ENCODE assay signal across 26 cellular contexts in genomic region chr6:138963119-138963518, GRCh38. TPM values are rescaled to one million over a fixed set of nuclear protein-coding genes. Genes with fewer than 3 reads are reported as not detected.
DNase-seq lines count a peak whose midpoint lies in the region; ATAC-seq, FAIRE-seq and TF ChIP-seq lines count a peak whose summit lies in the region.
"Had no signal": no experiment of that assay in that cellular context is flagged by ENCODE, and none has a peak within 500 bp of the region (broad histone marks: within the 10 kb centered on the region; RNA-seq: fewer than 3 reads in every experiment).

No MANE protein-coding gene starts in this region.

- H4K5ac ChIP-seq in H1 (ENCODE audit: insufficient read length, low read depth, low read length): no peak overlapping the region

- no peaks in the 10 kb centered on the region for H3K27me3 Mint-ChIP-seq in natural killer cell (ENCODE audit: low read depth in 2 of 2)
- H3K27me3 Mint-ChIP-seq: CD4-positive, alpha-beta memory T cell; CD4-positive, CD25-positive, alpha-beta regulatory T cell; CD8-positive, alpha-beta memory T cell had no signal

- H3K9ac ChIP-seq in H1 (replicated peaks in 1 of 4; ENCODE audit: extremely low read depth in 1 of 4, low read depth in 3 of 4, low read length in 3 of 4) (no peak overlapping the region), skeletal muscle satellite cell (ENCODE audit: low read depth, low read length) (no peak overlapping the region)
- H3K9ac ChIP-seq: BLaER1 had no signal

- no peak overlapping the region for H2BK15ac ChIP-seq in H1 (ENCODE audit: low read length)

- CTCF ChIA-PET in HEK293 (lab: Yijun Ruan, JAX): interaction anchor here (0.7 to 1.3 kb wide), 2 partner anchors 13 to 415 kb away, joined by 3 to 4 read pairs; no protein-coding TSS in a partner anchor
- CTCF ChIA-PET in H1 (lab: Charles Lee; ENCODE audit: partially characterized antibody): interaction anchor here (0.9 kb wide), 2 partner anchors 8 to 17 kb away, joined by 3 read pairs; no protein-coding TSS in a partner anchor

- H3K36me3 ChIP-seq in HEK293 (ENCODE audit: control insufficient read depth in 2 of 2, insufficient read depth in 1 of 2, low read length in 2 of 2) (no peaks in the 10 kb centered on the region), H1 (ENCODE audit: control insufficient read depth in 2 of 4, insufficient read depth in 4 of 4, low read length in 3 of 4) (no peaks in the 10 kb centered on the region), skeletal muscle satellite cell (ENCODE audit: insufficient read depth, low read length) (no peaks in the 10 kb centered on the region)
- H3K36me3 ChIP-seq: BE2C had no signal

- no peaks in the 10 kb centered on the region for H3K9me3 ChIP-seq in HEK293 (ENCODE audit: control insufficient read depth, insufficient read depth, low read depth, low read length)
- no peaks in the 10 kb centered on the region for H3K9me3 ChIP-seq in H1 (ENCODE audit: insufficient read depth in 2 of 2, low read depth in 1 of 2, low read length in 1 of 2)
- H3K9me3 ChIP-seq in skeletal muscle satellite cell (replicated peaks; ENCODE audit: low read length): no peaks in the 10 kb centered on the region
- H3K9me3 ChIP-seq: A549, BE2C had no signal

- POLR2A ChIA-PET in HEK293 (lab: Yijun Ruan, JAX): no interaction called here
- POLR2A ChIA-PET in H1 (lab: Charles Lee; ENCODE audit: partially characterized antibody): no interaction called here

- no peak overlapping the region for H2BK5ac ChIP-seq in H1 (ENCODE audit: low read depth, low read length)

- 92% methylated on average over 3 of the region's 3 CpGs; no CpG with 5 or more reads in 1 of the 2 experiments for WGBS in H1 (ENCODE audit: extremely low coverage in 1 of 2, insufficient coverage in 1 of 2, insufficient read length in 1 of 2, insufficient replicate concordance in 2 of 2, low coverage in 1 of 2, low lambda C conversion rate in 2 of 2, missing lambda C conversion rate in 1 of 2), 2 experiments

- no peak overlapping the region for H3K18ac ChIP-seq in H1 (ENCODE audit: extremely low read depth, low read length)

- H2AK5ac ChIP-seq in H1 (ENCODE audit: low read depth, low read length): no peak overlapping the region

- no peak overlapping the region for H4K8ac ChIP-seq in H1 (ENCODE audit: extremely low read depth, insufficient read depth, low read length)

- H2AFZ ChIP-seq in H1 (ENCODE audit: low read length): no peak overlapping the region

- ATAC-seq in natural killer cell: no peak
- ATAC-seq: A549, GM12878 had no signal

- H3K9me3 Mint-ChIP-seq in natural killer cell: no peaks in the 10 kb centered on the region
- H3K9me3 Mint-ChIP-seq: CD14-positive monocyte; CD4-positive, alpha-beta memory T cell; CD8-positive, alpha-beta memory T cell had no signal

- H3K36me3 Mint-ChIP-seq in natural killer cell: no peaks in the 10 kb centered on the region
- H3K36me3 Mint-ChIP-seq: CD14-positive monocyte; CD4-positive, alpha-beta memory T cell; CD4-positive, CD25-positive, alpha-beta regulatory T cell had no signal

- no peak for TF ChIP-seq EP300 in H1 (IDR thresholded peaks at IDR 0.05; ENCODE audit: borderline replicate concordance in 1 of 2, low read depth in 2 of 2, low read length in 2 of 2)

- H3K56ac ChIP-seq in H1 (replicated peaks; ENCODE audit: insufficient read length, low read depth, low read length): peak overlapping the region; percentile 33

- peaks cover 5% of the 10 kb centered on the region; the same call in 1 of the 2 replicates for H3K79me1 ChIP-seq in H1 (ENCODE audit: low read depth, low read length)

- DNase-seq in H1 (ENCODE audit: low read depth in 1 of 2, low spot score in 2 of 2) (no peak), nucleus accumbens (lab: John Stamatoyannopoulos, UW) (no peak), RKO (ENCODE audit: low spot score) (no peak), natural killer cell (no peak)
- DNase-seq: ACHN; BE2C; C1 segment of cervical spinal cord; CD4-positive, alpha-beta memory T cell; CD4-positive, CD25-positive, alpha-beta regulatory T cell; CD8-positive, alpha-beta memory T cell; COR-L47; DMS 273 treated with DMSO at 0.1 percent for 48 hours; DMS153; DMS53; DMS79; DND-41; EL; GDM1 had no signal

- H3K27me3 ChIP-seq in H1 (replicated peaks in 1 of 4; ENCODE audit: control insufficient read depth in 3 of 4, extremely low read depth in 1 of 4, insufficient read depth in 3 of 4, low read length in 3 of 4): no peaks in the 10 kb centered on the region
- no peaks in the 10 kb centered on the region for H3K27me3 ChIP-seq in skeletal muscle satellite cell (ENCODE audit: control insufficient read depth, insufficient read depth, low read length)
- H3K27me3 ChIP-seq: BE2C, BLaER1 had no signal

- H2BK12ac ChIP-seq in H1 (ENCODE audit: low read depth, low read length): no peak overlapping the region

- H3K27ac ChIP-seq in HEK293 (ENCODE audit: extremely low read depth, low read depth, low read length) (no peak overlapping the region), H1 (ENCODE audit: low read depth, low read length) (0 out of 2 replicates have a peak overlapping the region, but pooled peaks have one; percentile 42)
- H3K27ac ChIP-seq: A549, BLaER1 had no signal

- peaks cover 36% of the 10 kb centered on the region for H3K4me1 ChIP-seq in HEK293 (ENCODE audit: control insufficient read depth, insufficient read depth, low read length)
- peaks cover 0 to 2% (median under 1%) of the 10 kb centered on the region in 4 experiments; a peak in 1 of 7 replicates for H3K4me1 ChIP-seq in H1 (replicated peaks in 1 of 4; ENCODE audit: control insufficient read depth in 3 of 4, insufficient read depth in 4 of 4, low read length in 3 of 4)
- H3K4me1 ChIP-seq in skeletal muscle satellite cell (ENCODE audit: control insufficient read depth, insufficient read depth, low read length): peaks cover 20% of the 10 kb centered on the region

- H3K4me3 Mint-ChIP-seq in natural killer cell: no peak overlapping the region
- H3K4me3 Mint-ChIP-seq: CD14-positive monocyte; CD4-positive, alpha-beta memory T cell; CD4-positive, CD25-positive, alpha-beta regulatory T cell; CD8-positive, alpha-beta memory T cell had no signal

- H4K20me1 ChIP-seq in H1 (replicated peaks in 1 of 2; ENCODE audit: control insufficient read depth in 1 of 2, insufficient read depth in 2 of 2, low read length in 2 of 2): peaks cover 8 to 9% of the 10 kb centered on the region in 2 experiments

- H3K14ac ChIP-seq in H1 (ENCODE audit: insufficient read length): no peak overlapping the region

- no peak overlapping the region for H3K23ac ChIP-seq in H1 (ENCODE audit: insufficient read length)

- H2BK20ac ChIP-seq in H1 (ENCODE audit: low read length): no peak overlapping the region

- no peak overlapping the region for H2BK120ac ChIP-seq in H1 (replicated peaks; ENCODE audit: low read depth, low read length)

- H3K4me1 Mint-ChIP-seq in natural killer cell: peaks cover 21 to 27% of the 10 kb centered on the region in 2 donors

- no peak overlapping the region for H4K91ac ChIP-seq in H1 (replicated peaks; ENCODE audit: insufficient read length, low read length)

- TF ChIP-seq CTCF in HEK293 (tag by site-specific recombination; IDR thresholded peaks at IDR 0.05): no peak
- TF ChIP-seq CTCF in H1 (IDR thresholded peaks at IDR 0.05; ENCODE audit: control extremely low read depth in 1 of 3, insufficient read depth in 1 of 3, low read depth in 1 of 3, low read length in 3 of 3): no peak
- TF ChIP-seq CTCF in natural killer cell (IDR thresholded peaks at IDR 0.05): no peak

- TF ChIP-seq POLR2A in H1 (IDR thresholded peaks at IDR 0.05; ENCODE audit: control extremely low read depth in 1 of 2, low read depth in 2 of 2, low read length in 2 of 2): no peak

- no peak for TF ChIP-seq RAD21 in H1 (IDR thresholded peaks at IDR 0.05 in 1 of 2, conservative IDR thresholded peaks at IDR 0.05 in 1 of 2; ENCODE audit: low read depth in 2 of 2, low read length in 2 of 2)

- H3K4me2 ChIP-seq in H1 (ENCODE audit: insufficient read depth in 1 of 2, low read depth in 2 of 2, low read length in 2 of 2) (no peak overlapping the region), skeletal muscle satellite cell (ENCODE audit: low read length) (peak overlapping the region; percentile 63)
- H3K4me2 ChIP-seq: A549, BLaER1 had no signal

- H3K79me2 ChIP-seq in H1 (ENCODE audit: control insufficient read depth in 1 of 2, insufficient read depth in 2 of 2, low read length in 2 of 2): peaks cover 6 to 97% of the 10 kb centered on the region in 2 experiments

- FAIRE-seq in H1 (lab: Jason Lieb, UNC): no peak
- FAIRE-seq: A549, GM12892, GM18507 had no signal

- no peaks in the 10 kb centered on the region for H3K23me2 ChIP-seq in H1 (ENCODE audit: low read depth, low read length)

- H3K4me3 ChIP-seq in HEK293 (ENCODE audit: low read depth, low read length): no peak overlapping the region
- H3K4me3 ChIP-seq in H1 (ENCODE audit: extremely low read depth in 1 of 4, insufficient read depth in 2 of 4, low read depth in 3 of 4, low read length in 4 of 4): no peak overlapping the region
- no peak overlapping the region for H3K4me3 ChIP-seq in skeletal muscle satellite cell (ENCODE audit: low read length)
- H3K4me3 ChIP-seq: A549, BLaER1, GM12878 had no signal

- no peak overlapping the region for H3K27ac Mint-ChIP-seq in natural killer cell
- H3K27ac Mint-ChIP-seq: CD14-positive monocyte; CD4-positive, alpha-beta memory T cell; CD4-positive, CD25-positive, alpha-beta regulatory T cell; CD8-positive, alpha-beta memory T cell had no signal

- intact Hi-C loops in natural killer cell (cut with micrococcal nuclease): no loop called here

- H3K4ac ChIP-seq in H1 (replicated peaks; ENCODE audit: insufficient read length, low read depth, low read length): no peak overlapping the region

TF ChIP-seq in HEK293, 187 proteins besides CTCF, POLR2A, EP300 and RAD21 (continues in another document):
- TF ChIP-seq ZNF16 (tag by site-specific recombination; IDR thresholded peaks at IDR 0.05; ENCODE audit: low read depth) (no peak), ZNF621 (tag by site-specific recombination; IDR thresholded peaks at IDR 0.05) (no peak), ZNF350 (tag by site-specific recombination; IDR thresholded peaks at IDR 0.05) (no peak)

TF ChIP-seq in H1, 55 proteins besides CTCF, POLR2A, EP300 and RAD21 (continues in another document):
- no peak for TF ChIP-seq SIRT6 (IDR thresholded peaks at IDR 0.05; ENCODE audit: low read length)

RNA-seq across cellular contexts. Expression of gene REPS1, which starts 24.9 kb away (rescaled TPM):
- total RNA-seq in H1 (2021; fragmentation: NEBNext Ultra II Directional; extraction: Animal tissue kit (Norgen Biotek cat#: 25700)): 65.7 and 68.9 TPM in 2 replicates
- polyA plus RNA-seq in H1 (2011; rRNA removed): 39.3 and 52.1 TPM in 2 replicates
- polyA plus RNA-seq in H1 (2011; cell fraction: cytosol; rRNA removed): 56.2 TPM
- 61.6 TPM for polyA plus RNA-seq in H1 (2011; cell fraction: nucleus; rRNA removed)
- 50.3 to 72.8 TPM (median 59.0 TPM) in 4 replicates for polyA plus RNA-seq in H1 (2012, experiment 1 of 2)
- 14.5 TPM for polyA plus RNA-seq in H1 (2012, experiment 2 of 2)
- 48.5 TPM for polyA plus RNA-seq in H1 (2013, experiment 1 of 2)
- polyA plus RNA-seq in H1 (2013, experiment 2 of 2): 48.8 TPM
- polyA minus RNA-seq in H1 (2011; rRNA and poly(A)+ RNA removed): 117 and 119 TPM in 2 replicates
- polyA minus RNA-seq in H1 (2011; cell fraction: cytosol; rRNA and poly(A)+ RNA removed): 59.6 TPM
- polyA minus RNA-seq in H1 (2011; cell fraction: nucleus; rRNA and poly(A)+ RNA removed): 79.9 TPM
- total RNA-seq in skeletal muscle satellite cell (2012; rRNA removed): 58.3 and 71.9 TPM in 2 replicates
- 10 to 100 TPM; 59.9 to 80.4 (median 66.4) TPM for total RNA-seq in natural killer cell
